In the genomic region with DNA sequence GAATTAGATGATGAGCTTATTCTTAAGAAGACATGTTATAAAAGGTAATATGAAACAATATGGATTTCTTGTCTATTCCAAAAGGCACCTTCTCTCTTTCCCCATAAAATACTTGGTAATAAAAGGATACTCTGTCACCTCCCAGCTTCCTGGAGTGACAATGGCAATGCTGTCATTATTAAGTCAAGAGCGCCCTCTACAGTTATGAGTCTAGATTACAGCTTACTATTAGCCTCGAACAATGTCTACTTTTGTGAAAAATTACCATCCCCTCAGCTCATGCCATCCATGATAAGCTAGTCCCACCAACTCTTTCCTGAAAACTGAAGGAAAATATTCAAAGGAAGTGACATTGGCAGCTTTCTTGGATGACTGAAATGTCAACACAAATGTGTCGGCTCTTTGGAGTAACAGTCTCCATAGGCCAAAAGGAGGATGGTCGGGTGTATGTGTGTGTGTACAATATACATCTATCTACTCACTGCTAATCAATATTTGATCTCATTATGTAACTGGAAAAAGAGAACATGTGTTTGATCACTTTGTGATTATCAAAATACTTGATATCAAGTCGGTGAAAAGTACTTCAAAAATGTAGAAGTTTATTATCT, we compare ENCODE assay signal across 8 cellular contexts. TPM values are rescaled to one million over a fixed set of nuclear protein-coding genes. Genes with fewer than 3 reads are reported as not detected.
DNase-seq lines count a peak whose midpoint lies in the region; ATAC-seq, FAIRE-seq and TF ChIP-seq lines count a peak whose summit lies in the region.

No MANE protein-coding gene starts in this region.

- H3K4me1 ChIP-seq in transverse colon = peaks cover 0 to 6% (median 3%) of the 10 kb centered on the region in 4 donors

- DNase-seq in DMS79 (lab: John Stamatoyannopoulos, UW) (peak; percentile 34), HEK293T (ENCODE audit: extremely low spot score) (peak; percentile 57), NCI-H226 (peak; percentile 9), astrocyte of the hippocampus (ENCODE audit: low read depth, low spot score) (peak; percentile 78), transverse colon (no peak)
- DNase-seq in stimulated activated CD8-positive, alpha-beta memory T cell treated with anti-CD3 and anti-CD28 coated beads, Interleukin-4, amount 100 ng/mL, for 48 hours = no peak

- H3K4me3 ChIP-seq in transverse colon = no peak overlapping the region

- CTCF ChIA-PET in HEK293T (lab: Yijun Ruan, JAX) = interaction anchor here (0.5 to 2.6 kb wide), 29 partner anchors 8 to 1539 kb away, joined by 3 to 15 read pairs (median 3); partner anchors contain the start of gene CDKN3

- no peaks in the 10 kb centered on the region for H3K9me3 ChIP-seq in transverse colon

- TF ChIP-seq EP300 in transverse colon (IDR thresholded peaks at IDR 0.05; ENCODE audit: low read depth) = no peak

- FAIRE-seq in islet of Langerhans (lab: Jason Lieb, UNC) = peak; percentile 92

- no peak for ATAC-seq in HG03097 (IDR thresholded peaks at IDR 0.05; ENCODE audit: low FRiP score, unreplicated experiment)

- WGBS in transverse colon (ENCODE audit: low coverage in 1 of 2), 2 donors = 31 to 40% methylated on average over 5 of the region's 5 CpGs

- H3K27me3 ChIP-seq in transverse colon = no peaks in the 10 kb centered on the region

- TF ChIP-seq POLR2A in transverse colon (IDR thresholded peaks at IDR 0.05) = no peak

- POLR2A ChIA-PET in HEK293T (lab: Yijun Ruan, JAX) = interaction anchor here (1.3 to 1.9 kb wide), 2 partner anchors 11 to 19 kb away, joined by 4 to 7 read pairs; no protein-coding TSS in a partner anchor

- in situ Hi-C loops in transverse colon (cut with MboI; ENCODE audit: low pct_ligation_motif_present in 1 of 4, low pct_unique_long_range_greater_than_20kb in 1 of 4, low sequenced_read_pairs in 3 of 4) = loop anchor here (25.0 kb wide), 4 partner anchors 386 to 1061 kb away; partner anchors contain the start of gene BMP4 (in 1 of the 4)

- no peaks in the 10 kb centered on the region for H3K36me3 ChIP-seq in transverse colon

- peak; percentile 67 to 84 (median 70) for TF ChIP-seq CTCF in transverse colon (IDR thresholded peaks at IDR 0.05)

- intact Hi-C loops in transverse colon (cut with DNase I; ENCODE audit: low total_unique reads) = no loop called here

- peak overlapping the region in 1 of 4 donors; percentile 64 for H3K27ac ChIP-seq in transverse colon

TF ChIP-seq in HEK293T, 16 proteins besides CTCF, POLR2A, EP300 and RAD21:
- no peak for TF ChIP-seq CTBP1 (IDR thresholded peaks at IDR 0.05; ENCODE audit: borderline replicate concordance)
- TF ChIP-seq, protein P1, sequence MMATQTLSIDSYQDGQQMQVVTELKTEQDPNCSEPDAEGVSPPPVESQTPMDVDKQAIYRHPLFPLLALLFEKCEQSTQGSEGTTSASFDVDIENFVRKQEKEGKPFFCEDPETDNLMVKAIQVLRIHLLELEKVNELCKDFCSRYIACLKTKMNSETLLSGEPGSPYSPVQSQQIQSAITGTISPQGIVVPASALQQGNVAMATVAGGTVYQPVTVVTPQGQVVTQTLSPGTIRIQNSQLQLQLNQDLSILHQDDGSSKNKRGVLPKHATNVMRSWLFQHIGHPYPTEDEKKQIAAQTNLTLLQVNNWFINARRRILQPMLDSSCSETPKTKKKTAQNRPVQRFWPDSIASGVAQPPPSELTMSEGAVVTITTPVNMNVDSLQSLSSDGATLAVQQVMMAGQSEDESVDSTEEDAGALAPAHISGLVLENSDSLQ (IDR thresholded peaks at IDR 0.05) = peak; percentile 64

RNA-seq across cellular contexts. Expression of gene CDKN3, which starts 48.7 kb away (rescaled TPM):
- 1 to 10 TPM in 2 of 4 donors, not detected in 2; 3.0 to 4.0 TPM for total RNA-seq in transverse colon

Comparison
In these comparisons a context has a peak if more than half of its experiments do, and no peak if none do; other contexts are left out.
1. DNase-seq: peak in DMS79 (single experiment), HEK293T (single experiment), NCI-H226 (single experiment) and astrocyte of the hippocampus (single experiment); none in transverse colon (single experiment) and stimulated activated CD8-positive, alpha-beta memory T cell treated with anti-CD3 and anti-CD28 coated beads, Interleukin-4, amount 100 ng/mL, for 48 hours (single experiment).